Comparison of ENCODE assay signal across 1 cellular context in genomic region chr20:50713677-50714101, GRCh38.
TF ChIP-seq lines count a peak whose summit lies in the region.

No MANE protein-coding gene starts in this region.

TF ChIP-seq in HCT116, 20 proteins besides CTCF, POLR2A, EP300 and RAD21:
- TF ChIP-seq ZBTB33 (IDR thresholded peaks at IDR 0.05; ENCODE audit: extremely low read depth, insufficient replicate concordance, low read length) (no peak), MAX (IDR thresholded peaks at IDR 0.05) (no peak), YY1 (IDR thresholded peaks at IDR 0.05; ENCODE audit: extremely low read depth, insufficient replicate concordance, low read depth, low read length) (no peak), ATF3 (IDR thresholded peaks at IDR 0.05) (no peak), EGR1 (IDR thresholded peaks at IDR 0.05; ENCODE audit: low read depth) (no peak), CBX3 (IDR thresholded peaks at IDR 0.05; ENCODE audit: low read depth) (no peak), CEBPB (IDR thresholded peaks at IDR 0.05; ENCODE audit: low read depth) (no peak), ZNF274 (IDR thresholded peaks at IDR 0.05; ENCODE audit: low read depth, low read length) (no peak), EZH2 (IDR thresholded peaks at IDR 0.05) (no peak), SRF (IDR thresholded peaks at IDR 0.05; ENCODE audit: low read depth) (no peak)
